In the genomic region with DNA sequence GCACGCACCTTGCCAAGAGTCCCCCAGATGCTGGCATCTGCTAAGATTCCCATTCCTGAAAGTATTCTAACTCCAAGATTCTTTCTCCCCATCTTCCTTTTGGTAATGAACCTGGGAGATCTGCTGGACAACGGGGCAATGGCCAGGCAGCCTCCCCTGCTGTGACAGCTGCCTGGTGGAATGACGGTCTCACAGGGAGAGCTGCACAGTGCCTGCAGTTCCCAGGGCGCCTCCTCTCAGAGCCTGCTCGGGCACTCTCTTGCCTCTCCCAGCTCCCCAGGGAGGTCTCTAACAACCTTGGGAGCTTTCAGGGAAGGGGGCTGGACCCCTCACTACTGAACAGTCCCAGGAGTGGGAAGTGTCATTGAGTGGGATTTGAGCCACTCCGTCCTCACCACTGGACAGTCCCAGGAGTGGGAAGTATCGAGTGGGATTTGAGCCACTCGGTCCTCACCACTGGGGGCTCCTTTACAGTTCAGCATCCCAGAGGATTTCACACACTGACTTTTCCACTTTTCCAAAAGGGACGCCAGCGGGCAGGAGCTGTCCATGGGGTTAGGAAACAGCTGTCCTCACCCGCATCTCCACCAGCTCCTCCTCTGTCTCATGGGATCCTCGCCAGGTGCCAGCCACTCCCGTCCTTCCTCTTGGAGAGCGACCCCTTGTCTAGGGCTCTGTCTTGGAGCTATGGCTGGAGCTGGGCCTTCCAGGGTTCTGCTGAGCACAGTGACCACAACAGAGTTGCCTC, we compare ENCODE assay signal across 26 cellular contexts.
DNase-seq lines count a peak whose midpoint lies in the region; ATAC-seq and TF ChIP-seq lines count a peak whose summit lies in the region.
"Had no signal": no experiment of that assay in that cellular context is flagged by ENCODE, and none has a peak within 500 bp of the region (broad histone marks: within the 10 kb centered on the region; RNA-seq: fewer than 3 reads in every experiment).

No MANE protein-coding gene starts in this region.

- H3K36me3 ChIP-seq in lower lobe of right lung (no peaks in the 10 kb centered on the region), upper lobe of left lung (no peaks in the 10 kb centered on the region), Peyer's patch (no peaks in the 10 kb centered on the region)
- H3K36me3 ChIP-seq: BLaER1, colonic mucosa, heart left ventricle, transverse colon had no signal

- peak; percentile 21 for DNase-seq in DMS 273 (lab: John Stamatoyannopoulos, UW; ENCODE audit: unreplicated experiment)
- DNase-seq in DMS 273 treated with DMSO at 0.1 percent for 48 hours (lab: John Stamatoyannopoulos, UW) = no peak
- no peak for DNase-seq in WTC11 (ENCODE audit: low spot score)
- peak; percentile 35 for DNase-seq in lower lobe of right lung
- no peak for DNase-seq in upper lobe of left lung
- DNase-seq in foreskin keratinocyte = no peak
- DNase-seq in GM10266 (ENCODE audit: extremely low spot score) = no peak
- DNase-seq in Peyer's patch = no peak
- DNase-seq: activated CD4-positive, alpha-beta T cell treated with anti-CD3 and anti-CD28 coated beads for 4 hours; Calu3; colonic mucosa; immature natural killer cell; naive B cell; NCI-H146; NCI-H2171; NCI-H69; stimulated activated CD4-positive, alpha-beta T cell treated with anti-CD3 and anti-CD28 coated beads, Interleukin-1b, Interleukin-23, amount 100 ng/mL, for 48 hours; T-helper 1 cell; transverse colon had no signal

- no peak for TF ChIP-seq EP300 in upper lobe of left lung (IDR thresholded peaks at IDR 0.05)

- ATAC-seq in WTC11 (no peak), lower lobe of right lung (no peak), upper lobe of left lung (ENCODE audit: low FRiP score in 2 of 2) (peak in 1 of 2 donors; percentile 31), foreskin keratinocyte (no peak)
- ATAC-seq: heart left ventricle had no signal

- no peaks in the 10 kb centered on the region for H3K9me3 ChIP-seq in lower lobe of right lung
- no peaks in the 10 kb centered on the region for H3K9me3 ChIP-seq in upper lobe of left lung
- no peaks in the 10 kb centered on the region for H3K9me3 ChIP-seq in Peyer's patch
- H3K9me3 ChIP-seq: BLaER1, colonic mucosa, transverse colon had no signal

- intact Hi-C loops in lower lobe of right lung (cut with DNase I) = no loop called here

- no peak overlapping the region for H3K4me3 Mint-ChIP-seq in WTC11
- H3K4me3 Mint-ChIP-seq: activated naive CD8-positive, alpha-beta T cell; immature natural killer cell; naive B cell; stimulated activated naive CD8-positive, alpha-beta T cell treated with anti-CD3 and anti-CD28 coated beads, Interleukin-15, Interleukin-2, amounts not matched to agents 100 ng/mL and 50 ng/mL, for 24 hours had no signal

- H3K27ac Mint-ChIP-seq in WTC11 = 0 out of 2 replicates have a peak overlapping the region, but pooled peaks have one; percentile 79
- H3K27ac Mint-ChIP-seq: activated naive CD8-positive, alpha-beta T cell; immature natural killer cell; stimulated activated naive CD8-positive, alpha-beta T cell treated with anti-CD3 and anti-CD28 coated beads, Interleukin-15, Interleukin-2, amounts not matched to agents 100 ng/mL and 50 ng/mL, for 24 hours had no signal

- H3K27me3 ChIP-seq in lower lobe of right lung (ENCODE audit: low read depth) = no peaks in the 10 kb centered on the region
- H3K27me3 ChIP-seq in upper lobe of left lung = no peaks in the 10 kb centered on the region
- H3K27me3 ChIP-seq in foreskin keratinocyte = no peaks in the 10 kb centered on the region
- H3K27me3 ChIP-seq in Peyer's patch = no peaks in the 10 kb centered on the region
- H3K27me3 ChIP-seq: BLaER1, colonic mucosa, heart left ventricle, transverse colon had no signal

- 0 out of 2 replicates have a peak, but pooled peaks cover 8% of the 10 kb centered on the region for H3K4me1 Mint-ChIP-seq in WTC11
- H3K4me1 Mint-ChIP-seq: immature natural killer cell had no signal

- H3K27ac ChIP-seq in lower lobe of right lung (no peak overlapping the region), upper lobe of left lung (peak overlapping the region in 3 of 4 donors; percentile 16 to 39 (median 38)), foreskin keratinocyte (no peak overlapping the region), Peyer's patch (no peak overlapping the region)
- H3K27ac ChIP-seq: 22Rv1, BLaER1, colonic mucosa, heart left ventricle, HL-60, parathyroid adenoma, transverse colon had no signal

- H3K4me1 ChIP-seq in lower lobe of right lung = peaks cover 18% of the 10 kb centered on the region
- H3K4me1 ChIP-seq in upper lobe of left lung = peaks cover 0 to 14% (median 8%) of the 10 kb centered on the region in 4 donors
- no peaks in the 10 kb centered on the region for H3K4me1 ChIP-seq in foreskin keratinocyte
- H3K4me1 ChIP-seq in Peyer's patch = peaks cover 0 to 5% (median 0%) of the 10 kb centered on the region in 4 donors
- H3K4me1 ChIP-seq: colonic mucosa, parathyroid adenoma had no signal

- no peaks in the 10 kb centered on the region for H3K27me3 Mint-ChIP-seq in WTC11 (ENCODE audit: low read depth)
- H3K27me3 Mint-ChIP-seq: activated naive CD8-positive, alpha-beta T cell; naive B cell; stimulated activated naive CD8-positive, alpha-beta T cell treated with anti-CD3 and anti-CD28 coated beads, Interleukin-15, Interleukin-2, amounts not matched to agents 100 ng/mL and 50 ng/mL, for 24 hours had no signal

- TF ChIP-seq POLR2A in upper lobe of left lung (IDR thresholded peaks at IDR 0.05) (no peak), Peyer's patch (IDR thresholded peaks at IDR 0.05) (no peak)

- H3K9me3 Mint-ChIP-seq in WTC11 = peaks cover 8% of the 10 kb centered on the region
- H3K9me3 Mint-ChIP-seq: immature natural killer cell had no signal

- WGBS in upper lobe of left lung, 2 donors = 69 to 70% methylated on average over 12 to 14 of the region's 14 CpGs

- no peak overlapping the region for H3K4me3 ChIP-seq in lower lobe of right lung
- no peak overlapping the region for H3K4me3 ChIP-seq in upper lobe of left lung
- no peak overlapping the region for H3K4me3 ChIP-seq in Peyer's patch
- H3K4me3 ChIP-seq: BLaER1, colonic mucosa, heart left ventricle, transverse colon had no signal

- TF ChIP-seq CTCF in WTC11 (IDR thresholded peaks at IDR 0.05) = no peak
- TF ChIP-seq CTCF in lower lobe of right lung (IDR thresholded peaks at IDR 0.05) = no peak
- TF ChIP-seq CTCF in upper lobe of left lung (IDR thresholded peaks at IDR 0.05) = no peak
- TF ChIP-seq CTCF in foreskin keratinocyte (conservative IDR thresholded peaks at IDR 0.05) = no peak
- no peak for TF ChIP-seq CTCF in GM10266 (IDR thresholded peaks at IDR 0.05; ENCODE audit: control insufficient read depth, insufficient read depth, low read depth, missing control alignments)
- no peak for TF ChIP-seq CTCF in Peyer's patch (IDR thresholded peaks at IDR 0.05)

- CTCF ChIA-PET in WTC11 (lab: Charles Lee) = interaction anchor here (1.0 to 1.5 kb wide), 4 partner anchors 13 to 35 kb away, joined by 3 to 4 read pairs (median 4); no protein-coding TSS in a partner anchor

- POLR2A ChIA-PET in WTC11 (lab: Charles Lee) = no interaction called here

- H3K36me3 Mint-ChIP-seq in WTC11 = no peaks in the 10 kb centered on the region
- H3K36me3 Mint-ChIP-seq: activated naive CD8-positive, alpha-beta T cell; immature natural killer cell; naive B cell had no signal

TF ChIP-seq in WTC11, 78 proteins besides CTCF, POLR2A, EP300 and RAD21:
- TF ChIP-seq JAZF1 (CRISPR knock-in tag; IDR thresholded peaks at IDR 0.05) (no peak), NR3C1 (CRISPR knock-in tag; conservative IDR thresholded peaks at IDR 0.05; ENCODE audit: low read depth) (no peak), JUN (CRISPR knock-in tag; IDR thresholded peaks at IDR 0.05) (no peak), TEAD1 (CRISPR knock-in tag; IDR thresholded peaks at IDR 0.05) (no peak), CREB1 (CRISPR knock-in tag; IDR thresholded peaks at IDR 0.05) (no peak), ZNF219 (CRISPR knock-in tag; IDR thresholded peaks at IDR 0.05; ENCODE audit: borderline replicate concordance) (no peak), ZNF423 (CRISPR knock-in tag; IDR thresholded peaks at IDR 0.05) (no peak)
- TF ChIP-seq, protein P1, sequence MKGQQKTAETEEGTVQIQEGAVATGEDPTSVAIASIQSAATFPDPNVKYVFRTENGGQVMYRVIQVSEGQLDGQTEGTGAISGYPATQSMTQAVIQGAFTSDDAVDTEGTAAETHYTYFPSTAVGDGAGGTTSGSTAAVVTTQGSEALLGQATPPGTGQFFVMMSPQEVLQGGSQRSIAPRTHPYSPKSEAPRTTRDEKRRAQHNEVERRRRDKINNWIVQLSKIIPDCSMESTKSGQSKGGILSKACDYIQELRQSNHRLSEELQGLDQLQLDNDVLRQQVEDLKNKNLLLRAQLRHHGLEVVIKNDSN (CRISPR knock-in tag; IDR thresholded peaks at IDR 0.05) = no peak
TF ChIP-seq in WTC11: peak in this region for 0.

Comparison
In these comparisons a context has a peak if more than half of its experiments do, and no peak if none do; other contexts are left out.
1. DNase-seq: peak in DMS 273 (single experiment) and lower lobe of right lung (single experiment); none in DMS 273 treated with DMSO at 0.1 percent for 48 hours (single experiment), WTC11 (single experiment), upper lobe of left lung (0 of 2), foreskin keratinocyte (0 of 2), GM10266 (single experiment) and Peyer's patch (0 of 3).
2. H3K27ac ChIP-seq: peak in upper lobe of left lung (3 of 4); none in lower lobe of right lung (single experiment), foreskin keratinocyte (single experiment) and Peyer's patch (0 of 4).